Comparison of ENCODE assay signal across 9 cellular contexts in the genomic region with DNA sequence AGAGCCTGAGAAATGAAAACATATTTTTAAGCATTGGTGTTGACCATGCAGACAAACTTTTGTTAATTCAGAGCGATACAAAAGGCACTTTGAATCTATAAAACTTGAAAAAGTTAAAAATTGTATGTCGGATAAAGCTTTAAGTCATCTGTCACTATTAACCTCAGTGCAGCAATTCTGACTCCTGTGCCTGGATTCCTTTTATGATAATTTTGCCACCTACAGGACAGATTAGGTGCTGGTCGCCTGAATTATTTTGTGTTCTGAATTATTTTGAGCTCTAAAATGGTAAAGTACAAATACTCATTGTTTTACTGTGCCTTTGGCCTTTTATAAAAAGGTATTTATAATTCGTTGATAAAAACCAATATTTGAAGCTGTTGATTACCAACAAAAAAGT.
DNase-seq lines count a peak whose midpoint lies in the region; ATAC-seq and TF ChIP-seq lines count a peak whose summit lies in the region.
"Had no signal": no experiment of that assay in that cellular context is flagged by ENCODE, and none has a peak within 500 bp of the region (broad histone marks: within the 10 kb centered on the region; RNA-seq: fewer than 3 reads in every experiment).

No MANE protein-coding gene starts in this region.

- in situ Hi-C loops in astrocyte of the cerebellum (cut with HindIII; ENCODE audit: low sequenced_read_pairs), result no loop called here

- H3K4me3 ChIP-seq in astrocyte of the cerebellum (ENCODE audit: low read depth, low read length), result no peak overlapping the region
- H3K4me3 ChIP-seq: BLaER1 had no signal

- DNase-seq in NCI-H1694 treated with DMSO at 0.1 percent for 48 hours (lab: John Stamatoyannopoulos, UW), result peak; percentile 14
- DNase-seq in NCI-H1694 (lab: John Stamatoyannopoulos, UW), result no peak
- no peak for DNase-seq in astrocyte of the cerebellum (ENCODE audit: low read depth)
- peak; percentile 27 for DNase-seq in midbrain (lab: John Stamatoyannopoulos, UW)

- ATAC-seq in HG03103 (IDR thresholded peaks at IDR 0.05; ENCODE audit: low read depth, unreplicated experiment), result peak; percentile 70
- ATAC-seq in HG02798 (IDR thresholded peaks at IDR 0.05; ENCODE audit: poor library complexity, unreplicated experiment), result no peak
- ATAC-seq in HG03025 (IDR thresholded peaks at IDR 0.05; ENCODE audit: low FRiP score, unreplicated experiment), result no peak
- no peak for ATAC-seq in HG02884 (IDR thresholded peaks at IDR 0.05; ENCODE audit: unreplicated experiment)

- peak; percentile 51 for TF ChIP-seq CTCF in astrocyte of the cerebellum (IDR thresholded peaks at IDR 0.05; ENCODE audit: low read depth, low read length, missing control alignments)

Comparison
In these comparisons a context has a peak if more than half of its experiments do, and no peak if none do; other contexts are left out.
1. DNase-seq: peak in NCI-H1694 treated with DMSO at 0.1 percent for 48 hours (single experiment) and midbrain (single experiment); none in NCI-H1694 (single experiment) and astrocyte of the cerebellum (single experiment).